In genomic region chr6:170443151-170443662, GRCh38 we compare ENCODE assay signal across 15 cellular contexts.
DNase-seq lines count a peak whose midpoint lies in the region; ATAC-seq, FAIRE-seq and TF ChIP-seq lines count a peak whose summit lies in the region.
"Had no signal": no experiment of that assay in that cellular context is flagged by ENCODE, and none has a peak within 500 bp of the region (broad histone marks: within the 10 kb centered on the region; RNA-seq: fewer than 3 reads in every experiment).

No MANE protein-coding gene starts in this region.

- H3K9me3 ChIP-seq in Panc1 (ENCODE audit: control insufficient read depth, insufficient read depth, low read depth, low read length) = no peaks in the 10 kb centered on the region
- H3K9me3 ChIP-seq: thoracic aorta had no signal

- TF ChIP-seq CTCF in 22Rv1 (IDR thresholded peaks at IDR 0.05) = 0 out of 2 replicates have a peak, but pooled peaks have one; percentile 4
- TF ChIP-seq CTCF in Panc1 (IDR thresholded peaks at IDR 0.05) = no peak

- ATAC-seq in Panc1 = peak; percentile 65
- ATAC-seq: left lobe of liver had no signal

- H3K27ac ChIP-seq in 22Rv1 (no peak overlapping the region), Panc1 (ENCODE audit: low read length) (no peak overlapping the region)
- H3K27ac ChIP-seq: thoracic aorta had no signal

- DNase-seq in COLO668 (lab: John Stamatoyannopoulos, UW; ENCODE audit: unreplicated experiment) (peak; percentile 21), Panc1 (ENCODE audit: low read depth, low spot score) (no peak), iPS-NIHi7 (ENCODE audit: extremely low spot score) (peak; percentile 63), NOMO-1 (lab: John Stamatoyannopoulos, UW; ENCODE audit: unreplicated experiment in 2 of 2) (no peak), ACHN (no peak), HTR-8/SVneo (ENCODE audit: insufficient read length, low spot score) (no peak), CD1c-positive myeloid dendritic cell (ENCODE audit: extremely low spot score) (no peak)
- DNase-seq: GDM1; hippocampal formation; NCI-H1092; NCI-H524; stimulated activated CD4-positive, alpha-beta T cell treated with anti-CD3 and anti-CD28 coated beads, Interleukin-1b, Interleukin-23, amount 100 ng/mL, for 48 hours had no signal

- in situ Hi-C loops in Panc1 (cut with HindIII; ENCODE audit: low pct_unique_long_range_greater_than_20kb, low sequenced_read_pairs) = no loop called here
- in situ Hi-C loops in ACHN (cut with HindIII; ENCODE audit: low pct_ligation_motif_present, low pct_unique_long_range_greater_than_20kb, low sequenced_read_pairs) = no loop called here

- intact Hi-C loops in Panc1 (cut with micrococcal nuclease; ENCODE audit: unreplicated experiment) = no loop called here

- FAIRE-seq in HTR-8/SVneo (lab: Jason Lieb, UNC) = no peak

- no peak overlapping the region for H3K4me3 ChIP-seq in Panc1 (ENCODE audit: low read depth in 2 of 2, low read length in 2 of 2)
- H3K4me3 ChIP-seq: thoracic aorta had no signal

- POLR2A ChIA-PET in Panc1 (lab: Charles Lee) = no interaction called here

- H3K36me3 ChIP-seq in Panc1 (ENCODE audit: control insufficient read depth, insufficient read depth, low read length) = no peaks in the 10 kb centered on the region
- H3K36me3 ChIP-seq: thoracic aorta had no signal

- BruUV-seq in Panc1 (replicated peaks; lab: Mats Ljungman, UMichigan) = no TSS peak

- CTCF ChIA-PET in Panc1 (lab: Charles Lee) = no interaction called here

- no peaks in the 10 kb centered on the region for H3K27me3 ChIP-seq in Panc1 (ENCODE audit: control insufficient read depth, insufficient read depth, low read length)

- peaks cover 2% of the 10 kb centered on the region; the same call in 1 of the 2 replicates for H3K4me1 ChIP-seq in Panc1 (ENCODE audit: control insufficient read depth, insufficient read depth, low read length)

Comparison
In these comparisons a context has a peak if more than half of its experiments do, and no peak if none do; other contexts are left out.
1. DNase-seq: peak in COLO668 (single experiment) and iPS-NIHi7 (single experiment); none in Panc1 (single experiment), NOMO-1 (0 of 2), ACHN (single experiment), HTR-8/SVneo (single experiment) and CD1c-positive myeloid dendritic cell (single experiment).